ENCODE assay signal across 17 cellular contexts in genomic region chr7:77222819-77223218, GRCh38. TPM values are rescaled to one million over a fixed set of nuclear protein-coding genes. Genes with fewer than 3 reads are reported as not detected.
DNase-seq lines count a peak whose midpoint lies in the region.
"Had no signal": no experiment of that assay in that cellular context is flagged by ENCODE, and none has a peak within 500 bp of the region (broad histone marks: within the 10 kb centered on the region; RNA-seq: fewer than 3 reads in every experiment).

No MANE protein-coding gene starts in this region.

- DNase-seq in NCI-H82 (lab: John Stamatoyannopoulos, UW) (peak; percentile 7), NCI-H82 treated with DMSO at 0.1 percent for 48 hours (lab: John Stamatoyannopoulos, UW; ENCODE audit: unreplicated experiment) (no peak), renal cortical epithelial cell (ENCODE audit: low read depth) (peak; percentile 51), H4 (ENCODE audit: low spot score) (no peak), medulla oblongata (ENCODE audit: extremely low spot score) (no peak), AG08396 (ENCODE audit: low spot score) (no peak)
- peak; percentile 16 for DNase-seq in Jurkat, Clone E6-1 (ENCODE audit: low read depth, low spot score)
- no peak for DNase-seq in activated naive CD8-positive, alpha-beta T cell treated with anti-CD3 and anti-CD28 coated beads for 36 hours
- DNase-seq: EL; MM.1S; NCI-H1092 treated with DMSO at 0.1 percent for 48 hours; NCI-H1694; NCI-H524; NK-92 treated with Interleukin-12 subunit alpha and Interleukin-12 subunit beta, amount 100 ng/mL, for 24 hours; SHP77 had no signal

- no peak overlapping the region for H3K4me3 Mint-ChIP-seq in activated naive CD8-positive, alpha-beta T cell treated with anti-CD3 and anti-CD28 coated beads for 36 hours

- H3K9me3 Mint-ChIP-seq in activated naive CD8-positive, alpha-beta T cell treated with anti-CD3 and anti-CD28 coated beads for 36 hours = peaks cover 9% of the 10 kb centered on the region

- no peaks in the 10 kb centered on the region for H3K27me3 Mint-ChIP-seq in activated naive CD8-positive, alpha-beta T cell treated with anti-CD3 and anti-CD28 coated beads for 36 hours

- H3K4me3 ChIP-seq in Jurkat, Clone E6-1 (ENCODE audit: low read length) = no peak overlapping the region
- H3K4me3 ChIP-seq: BLaER1 had no signal

- H3K4me1 Mint-ChIP-seq in activated naive CD8-positive, alpha-beta T cell treated with anti-CD3 and anti-CD28 coated beads for 36 hours = peaks cover 16% of the 10 kb centered on the region

- peaks cover 4% of the 10 kb centered on the region for H3K36me3 Mint-ChIP-seq in activated naive CD8-positive, alpha-beta T cell treated with anti-CD3 and anti-CD28 coated beads for 36 hours

- peak overlapping the region; percentile 7 for H3K27ac Mint-ChIP-seq in activated naive CD8-positive, alpha-beta T cell treated with anti-CD3 and anti-CD28 coated beads for 36 hours

RNA-seq across cellular contexts. Expression of gene FGL2, which starts 23.2 kb away (rescaled TPM):
- not detected for polyA plus RNA-seq in Jurkat, Clone E6-1 (2012; ENCODE audit: insufficient read depth, insufficient read length)
- total RNA-seq in activated naive CD8-positive, alpha-beta T cell treated with anti-CD3 and anti-CD28 coated beads for 36 hours = 1 to 10 TPM; 1.1 to 1.4 TPM
- 0.30 and 1.0 TPM in 2 replicates for total RNA-seq in renal cortical epithelial cell
- total RNA-seq in H4 (2014; rRNA removed; shearing (Covaris generic)) = not detected in 2 replicates
- total RNA-seq: HT-29 had no signal

Comparison
In these comparisons a context has a peak if more than half of its experiments do, and no peak if none do; other contexts are left out.
1. DNase-seq: peak in NCI-H82 (single experiment), Jurkat, Clone E6-1 (single experiment) and renal cortical epithelial cell (single experiment); none in NCI-H82 treated with DMSO at 0.1 percent for 48 hours (single experiment), activated naive CD8-positive, alpha-beta T cell treated with anti-CD3 and anti-CD28 coated beads for 36 hours (single experiment), H4 (single experiment), medulla oblongata (single experiment) and AG08396 (single experiment).